Comparison of ENCODE assay signal across 1 cellular context in the genomic region with DNA sequence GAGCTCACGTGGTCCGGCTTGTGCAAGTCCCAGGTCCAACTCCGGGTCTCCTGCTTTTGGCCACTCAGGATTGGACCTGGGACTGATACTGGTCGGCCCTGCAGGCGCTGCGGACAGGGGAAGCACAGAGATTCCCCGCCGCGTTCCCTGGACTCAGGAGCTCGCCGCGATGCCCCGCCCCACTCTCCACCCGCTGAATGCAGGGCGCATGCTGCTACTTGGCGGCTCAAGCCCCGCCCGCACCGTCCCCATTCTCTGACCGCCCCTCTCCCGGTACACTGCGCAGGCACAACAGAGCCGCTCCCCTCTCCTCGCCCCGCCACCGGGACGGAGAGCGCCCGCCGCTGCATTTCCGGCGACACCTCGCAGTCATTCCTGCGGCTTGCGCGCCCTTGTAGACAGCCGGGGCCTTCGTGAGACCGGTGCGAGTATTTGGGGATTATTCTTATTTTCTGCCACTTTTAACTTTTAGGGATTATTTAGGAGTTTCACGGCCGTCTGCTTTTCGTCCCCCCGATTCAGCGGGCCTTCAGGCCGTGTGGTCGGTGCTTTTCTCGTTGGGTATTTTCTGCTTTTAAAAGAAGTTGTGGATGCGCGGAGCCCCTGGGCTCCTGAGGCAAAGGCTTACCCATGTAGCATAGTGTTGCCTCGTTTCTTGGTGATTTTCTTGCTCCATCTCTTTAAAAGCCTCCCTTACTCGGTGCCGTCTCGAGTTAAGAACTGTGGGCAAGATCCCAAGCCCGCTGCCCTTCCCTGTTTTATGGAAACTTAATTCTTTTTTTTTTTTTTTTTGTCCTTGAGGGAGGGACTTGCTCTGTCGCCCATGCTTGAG.
A peak's percentile ranks its signal among the peaks of the same experiment; 100 is the strongest.
TF ChIP-seq lines count a peak whose summit lies in the region.

A gene (plus strand): TSS at position 251 of the 832 bp plus-strand sequence. CDS start 1,544 bp downstream, outside the sequence.

TF ChIP-seq in IMR-90, 13 proteins besides CTCF, POLR2A, EP300 and RAD21 (continued from another document):
- TF ChIP-seq, protein P1, sequence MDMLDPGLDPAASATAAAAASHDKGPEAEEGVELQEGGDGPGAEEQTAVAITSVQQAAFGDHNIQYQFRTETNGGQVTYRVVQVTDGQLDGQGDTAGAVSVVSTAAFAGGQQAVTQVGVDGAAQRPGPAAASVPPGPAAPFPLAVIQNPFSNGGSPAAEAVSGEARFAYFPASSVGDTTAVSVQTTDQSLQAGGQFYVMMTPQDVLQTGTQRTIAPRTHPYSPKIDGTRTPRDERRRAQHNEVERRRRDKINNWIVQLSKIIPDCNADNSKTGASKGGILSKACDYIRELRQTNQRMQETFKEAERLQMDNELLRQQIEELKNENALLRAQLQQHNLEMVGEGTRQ (IDR thresholded peaks at IDR 0.05; ENCODE audit: low read depth, low read length) = peak; percentile 89; the same call in 1 of the 2 replicates
- no peak for TF ChIP-seq CHD1 (IDR thresholded peaks at IDR 0.05; ENCODE audit: low read depth, low read length)
- TF ChIP-seq, protein P2, sequence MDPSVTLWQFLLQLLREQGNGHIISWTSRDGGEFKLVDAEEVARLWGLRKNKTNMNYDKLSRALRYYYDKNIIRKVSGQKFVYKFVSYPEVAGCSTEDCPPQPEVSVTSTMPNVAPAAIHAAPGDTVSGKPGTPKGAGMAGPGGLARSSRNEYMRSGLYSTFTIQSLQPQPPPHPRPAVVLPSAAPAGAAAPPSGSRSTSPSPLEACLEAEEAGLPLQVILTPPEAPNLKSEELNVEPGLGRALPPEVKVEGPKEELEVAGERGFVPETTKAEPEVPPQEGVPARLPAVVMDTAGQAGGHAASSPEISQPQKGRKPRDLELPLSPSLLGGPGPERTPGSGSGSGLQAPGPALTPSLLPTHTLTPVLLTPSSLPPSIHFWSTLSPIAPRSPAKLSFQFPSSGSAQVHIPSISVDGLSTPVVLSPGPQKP (IDR thresholded peaks at IDR 0.05; ENCODE audit: borderline replicate concordance, low read depth, low read length) = no peak
- TF ChIP-seq MAZ (IDR thresholded peaks at IDR 0.05; ENCODE audit: borderline replicate concordance, low read depth, low read length) = peak; percentile 96
- no peak for TF ChIP-seq NFE2L2 (IDR thresholded peaks at IDR 0.05; ENCODE audit: low read depth, low read length)
- TF ChIP-seq RFX5 (IDR thresholded peaks at IDR 0.05; ENCODE audit: low read depth, low read length) = no peak
- peak; percentile 91 for TF ChIP-seq CEBPB (IDR thresholded peaks at IDR 0.05; ENCODE audit: low read depth, low read length)
- TF ChIP-seq SMC3 (IDR thresholded peaks at IDR 0.05; ENCODE audit: low read depth, low read length) = no peak
- no peak for TF ChIP-seq MAFK (IDR thresholded peaks at IDR 0.05; ENCODE audit: low read depth, low read length)
- peak; percentile 93 for TF ChIP-seq MXI1 (IDR thresholded peaks at IDR 0.05; ENCODE audit: borderline replicate concordance, low read depth, low read length)
- peak; percentile 47; the same call in 1 of the 2 replicates for TF ChIP-seq BHLHE40 (IDR thresholded peaks at IDR 0.05; ENCODE audit: low read depth, low read length)
- no peak for TF ChIP-seq FOS (IDR thresholded peaks at IDR 0.05; ENCODE audit: low read depth, low read length)
